Comparison of ENCODE assay signal across 1 cellular context in the genomic region with DNA sequence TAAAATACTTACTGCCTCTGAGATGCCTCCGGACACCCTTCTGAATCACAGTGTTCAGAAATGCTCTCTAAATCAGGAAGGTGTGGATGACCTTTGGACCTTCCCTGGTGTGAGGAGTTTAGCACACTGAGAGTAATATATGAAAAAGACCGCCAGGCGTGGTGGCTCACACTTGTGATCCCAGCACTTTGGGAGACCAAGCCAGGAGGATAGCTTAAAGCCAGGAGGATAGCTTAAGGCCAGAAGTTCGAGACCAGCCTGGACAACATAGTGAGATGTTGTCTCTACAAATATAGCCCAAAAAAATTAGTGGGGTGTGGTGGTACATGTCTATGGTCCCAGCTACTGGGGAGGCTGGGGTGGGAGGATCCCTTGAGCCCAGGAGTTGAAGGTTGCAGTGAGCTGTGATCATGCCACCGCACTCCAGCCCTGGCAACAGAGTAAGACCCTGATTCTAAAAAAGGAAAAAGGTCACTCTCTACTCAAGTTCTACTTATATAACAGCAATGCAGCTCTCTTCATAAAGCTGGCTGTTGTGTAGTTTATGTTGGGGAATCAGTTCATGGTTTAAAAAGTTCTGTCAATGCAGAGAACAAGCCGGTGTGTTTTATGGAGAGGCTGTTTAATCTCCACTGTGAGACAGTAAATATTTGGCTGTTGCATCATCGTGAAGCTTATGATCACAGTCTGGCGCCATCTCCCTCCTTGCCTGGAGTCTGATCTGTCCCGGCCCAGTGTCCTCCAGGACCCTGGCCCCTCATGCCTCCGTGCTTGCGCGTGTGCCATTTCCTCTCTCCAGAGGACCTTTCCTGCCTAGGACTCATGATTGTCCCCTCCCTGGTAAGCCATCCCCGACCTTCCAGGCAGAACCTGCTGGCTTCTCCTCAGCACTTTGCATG.
A peak's percentile ranks its signal among the peaks of the same experiment; 100 is the strongest.
TF ChIP-seq lines count a peak whose summit lies in the region.

No MANE protein-coding gene starts in this region.

TF ChIP-seq in HepG2, 621 proteins besides CTCF, POLR2A, EP300 and RAD21 (continued from another document and continues in another):
- TF ChIP-seq, protein P1, sequence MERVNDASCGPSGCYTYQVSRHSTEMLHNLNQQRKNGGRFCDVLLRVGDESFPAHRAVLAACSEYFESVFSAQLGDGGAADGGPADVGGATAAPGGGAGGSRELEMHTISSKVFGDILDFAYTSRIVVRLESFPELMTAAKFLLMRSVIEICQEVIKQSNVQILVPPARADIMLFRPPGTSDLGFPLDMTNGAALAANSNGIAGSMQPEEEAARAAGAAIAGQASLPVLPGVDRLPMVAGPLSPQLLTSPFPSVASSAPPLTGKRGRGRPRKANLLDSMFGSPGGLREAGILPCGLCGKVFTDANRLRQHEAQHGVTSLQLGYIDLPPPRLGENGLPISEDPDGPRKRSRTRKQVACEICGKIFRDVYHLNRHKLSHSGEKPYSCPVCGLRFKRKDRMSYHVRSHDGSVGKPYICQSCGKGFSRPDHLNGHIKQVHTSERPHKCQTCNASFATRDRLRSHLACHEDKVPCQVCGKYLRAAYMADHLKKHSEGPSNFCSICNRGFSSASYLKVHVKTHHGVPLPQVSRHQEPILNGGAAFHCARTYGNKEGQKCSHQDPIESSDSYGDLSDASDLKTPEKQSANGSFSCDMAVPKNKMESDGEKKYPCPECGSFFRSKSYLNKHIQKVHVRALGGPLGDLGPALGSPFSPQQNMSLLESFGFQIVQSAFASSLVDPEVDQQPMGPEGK (CRISPR knock-in tag; IDR thresholded peaks at IDR 0.05): peak; percentile 68
- TF ChIP-seq SP2 (CRISPR knock-in tag; IDR thresholded peaks at IDR 0.05) (no peak), YEATS2 (CRISPR knock-in tag; IDR thresholded peaks at IDR 0.05; ENCODE audit: borderline replicate concordance) (no peak; the same call in 1 of the 2 replicates), ZNF572 (CRISPR knock-in tag; IDR thresholded peaks at IDR 0.05) (no peak), ZSCAN20 (CRISPR knock-in tag; IDR thresholded peaks at IDR 0.05; ENCODE audit: borderline replicate concordance) (no peak), ATM (IDR thresholded peaks at IDR 0.05; ENCODE audit: borderline replicate concordance) (no peak), NFRKB (IDR thresholded peaks at IDR 0.05) (no peak), RXRB (CRISPR knock-in tag; IDR thresholded peaks at IDR 0.05; ENCODE audit: borderline replicate concordance) (peak; percentile 88), KMT2A (CRISPR knock-in tag; IDR thresholded peaks at IDR 0.05) (peak; percentile 61; the same call in 1 of the 2 replicates), HNF4G (IDR thresholded peaks at IDR 0.05; ENCODE audit: borderline replicate concordance, low read depth, low read length) (peak; percentile 82), HNF4G (CRISPR knock-in tag; IDR thresholded peaks at IDR 0.05; ENCODE audit: borderline replicate concordance, low read depth) (no peak; the same call in 1 of the 2 replicates), ZNF17 (CRISPR knock-in tag; IDR thresholded peaks at IDR 0.05) (no peak), FOXK1 (CRISPR knock-in tag; IDR thresholded peaks at IDR 0.05; ENCODE audit: borderline replicate concordance, low read depth) (peak; percentile 84; the same call in 1 of the 2 replicates), NAIF1 (CRISPR knock-in tag; IDR thresholded peaks at IDR 0.05; ENCODE audit: borderline replicate concordance) (no peak), IRF2 (CRISPR knock-in tag; IDR thresholded peaks at IDR 0.05) (peak; percentile 79; the same call in 1 of the 2 replicates), TBX3 (IDR thresholded peaks at IDR 0.05; ENCODE audit: borderline replicate concordance) (peak; percentile 81; the same call in 1 of the 2 replicates), GATAD2A (CRISPR knock-in tag; IDR thresholded peaks at IDR 0.05) (peak; percentile 93), EHMT2 (IDR thresholded peaks at IDR 0.05; ENCODE audit: borderline replicate concordance, low read depth, low read length) (peak; percentile 71; the same call in 1 of the 2 replicates), SSRP1 (CRISPR knock-in tag; IDR thresholded peaks at IDR 0.05) (0 out of 2 replicates have a peak, but pooled peaks have one; percentile 60), TRIM24 (CRISPR knock-in tag; IDR thresholded peaks at IDR 0.05) (no peak; the same call in 1 of the 2 replicates), CEBPG (CRISPR knock-in tag; IDR thresholded peaks at IDR 0.05) (peak; percentile 96), JDP2 (CRISPR knock-in tag; IDR thresholded peaks at IDR 0.05; ENCODE audit: borderline replicate concordance) (no peak), ZNF652 (CRISPR knock-in tag; IDR thresholded peaks at IDR 0.05; ENCODE audit: borderline replicate concordance, low read depth) (no peak), ARID2 (CRISPR knock-in tag; IDR thresholded peaks at IDR 0.05; ENCODE audit: borderline replicate concordance) (0 out of 2 replicates have a peak, but pooled peaks have one; percentile 68), EEA1 (CRISPR knock-in tag; IDR thresholded peaks at IDR 0.05; ENCODE audit: borderline replicate concordance) (no peak), TAF15 (IDR thresholded peaks at IDR 0.05; ENCODE audit: low read depth, low read length, poor library complexity, severe bottlenecking) (no peak), STAT5B (CRISPR knock-in tag; IDR thresholded peaks at IDR 0.05) (no peak), CENPX (CRISPR knock-in tag; IDR thresholded peaks at IDR 0.05) (no peak), RFX1 (IDR thresholded peaks at IDR 0.05) (no peak), HDAC1 (CRISPR knock-in tag; IDR thresholded peaks at IDR 0.05) (peak; percentile 91), ZNF549 (CRISPR knock-in tag; IDR thresholded peaks at IDR 0.05) (no peak), NFIB (CRISPR knock-in tag; IDR thresholded peaks at IDR 0.05; ENCODE audit: borderline replicate concordance) (no peak), RARA (CRISPR knock-in tag; IDR thresholded peaks at IDR 0.05) (peak; percentile 95), JARID2 (CRISPR knock-in tag; IDR thresholded peaks at IDR 0.05; ENCODE audit: insufficient replicate concordance) (no peak), KDM5B (CRISPR knock-in tag; IDR thresholded peaks at IDR 0.05; ENCODE audit: borderline replicate concordance) (peak; percentile 56; the same call in 1 of the 2 replicates), ZNF616 (CRISPR knock-in tag; IDR thresholded peaks at IDR 0.05; ENCODE audit: low read depth) (no peak), PAWR (CRISPR knock-in tag; IDR thresholded peaks at IDR 0.05; ENCODE audit: borderline replicate concordance) (no peak), MBNL3 (CRISPR knock-in tag; conservative IDR thresholded peaks at IDR 0.05) (no peak), SIX1 (CRISPR knock-in tag; IDR thresholded peaks at IDR 0.05; ENCODE audit: borderline replicate concordance) (peak; percentile 58; the same call in 1 of the 2 replicates), DMAP1 (CRISPR knock-in tag; IDR thresholded peaks at IDR 0.05) (peak; percentile 58), ZBTB42 (CRISPR knock-in tag; IDR thresholded peaks at IDR 0.05) (no peak)
- TF ChIP-seq, protein P2, sequence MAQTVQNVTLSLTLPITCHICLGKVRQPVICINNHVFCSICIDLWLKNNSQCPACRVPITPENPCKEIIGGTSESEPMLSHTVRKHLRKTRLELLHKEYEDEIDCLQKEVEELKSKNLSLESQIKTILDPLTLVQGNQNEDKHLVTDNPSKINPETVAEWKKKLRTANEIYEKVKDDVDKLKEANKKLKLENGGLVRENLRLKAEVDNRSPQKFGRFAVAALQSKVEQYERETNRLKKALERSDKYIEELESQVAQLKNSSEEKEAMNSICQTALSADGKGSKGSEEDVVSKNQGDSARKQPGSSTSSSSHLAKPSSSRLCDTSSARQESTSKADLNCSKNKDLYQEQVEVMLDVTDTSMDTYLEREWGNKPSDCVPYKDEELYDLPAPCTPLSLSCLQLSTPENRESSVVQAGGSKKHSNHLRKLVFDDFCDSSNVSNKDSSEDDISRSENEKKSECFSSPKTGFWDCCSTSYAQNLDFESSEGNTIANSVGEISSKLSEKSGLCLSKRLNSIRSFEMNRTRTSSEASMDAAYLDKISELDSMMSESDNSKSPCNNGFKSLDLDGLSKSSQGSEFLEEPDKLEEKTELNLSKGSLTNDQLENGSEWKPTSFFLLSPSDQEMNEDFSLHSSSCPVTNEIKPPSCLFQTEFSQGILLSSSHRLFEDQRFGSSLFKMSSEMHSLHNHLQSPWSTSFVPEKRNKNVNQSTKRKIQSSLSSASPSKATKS (CRISPR knock-in tag; IDR thresholded peaks at IDR 0.05): no peak
- TF ChIP-seq, protein P3, sequence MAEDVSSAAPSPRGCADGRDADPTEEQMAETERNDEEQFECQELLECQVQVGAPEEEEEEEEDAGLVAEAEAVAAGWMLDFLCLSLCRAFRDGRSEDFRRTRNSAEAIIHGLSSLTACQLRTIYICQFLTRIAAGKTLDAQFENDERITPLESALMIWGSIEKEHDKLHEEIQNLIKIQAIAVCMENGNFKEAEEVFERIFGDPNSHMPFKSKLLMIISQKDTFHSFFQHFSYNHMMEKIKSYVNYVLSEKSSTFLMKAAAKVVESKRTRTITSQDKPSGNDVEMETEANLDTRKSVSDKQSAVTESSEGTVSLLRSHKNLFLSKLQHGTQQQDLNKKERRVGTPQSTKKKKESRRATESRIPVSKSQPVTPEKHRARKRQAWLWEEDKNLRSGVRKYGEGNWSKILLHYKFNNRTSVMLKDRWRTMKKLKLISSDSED (CRISPR knock-in tag; IDR thresholded peaks at IDR 0.05): no peak
- TF ChIP-seq, protein P4, sequence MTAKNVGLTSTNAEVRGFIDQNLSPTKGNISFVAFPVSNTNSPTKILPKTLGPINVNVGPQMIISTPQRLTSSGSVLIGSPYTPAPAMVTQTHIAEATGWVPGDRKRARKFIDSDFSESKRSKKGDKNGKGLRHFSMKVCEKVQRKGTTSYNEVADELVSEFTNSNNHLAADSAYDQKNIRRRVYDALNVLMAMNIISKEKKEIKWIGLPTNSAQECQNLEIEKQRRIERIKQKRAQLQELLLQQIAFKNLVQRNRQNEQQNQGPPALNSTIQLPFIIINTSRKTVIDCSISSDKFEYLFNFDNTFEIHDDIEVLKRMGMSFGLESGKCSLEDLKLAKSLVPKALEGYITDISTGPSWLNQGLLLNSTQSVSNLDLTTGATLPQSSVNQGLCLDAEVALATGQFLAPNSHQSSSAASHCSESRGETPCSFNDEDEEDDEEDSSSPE (CRISPR knock-in tag; IDR thresholded peaks at IDR 0.05): peak; percentile 50; the same call in 1 of the 2 replicates
- TF ChIP-seq, protein P5, sequence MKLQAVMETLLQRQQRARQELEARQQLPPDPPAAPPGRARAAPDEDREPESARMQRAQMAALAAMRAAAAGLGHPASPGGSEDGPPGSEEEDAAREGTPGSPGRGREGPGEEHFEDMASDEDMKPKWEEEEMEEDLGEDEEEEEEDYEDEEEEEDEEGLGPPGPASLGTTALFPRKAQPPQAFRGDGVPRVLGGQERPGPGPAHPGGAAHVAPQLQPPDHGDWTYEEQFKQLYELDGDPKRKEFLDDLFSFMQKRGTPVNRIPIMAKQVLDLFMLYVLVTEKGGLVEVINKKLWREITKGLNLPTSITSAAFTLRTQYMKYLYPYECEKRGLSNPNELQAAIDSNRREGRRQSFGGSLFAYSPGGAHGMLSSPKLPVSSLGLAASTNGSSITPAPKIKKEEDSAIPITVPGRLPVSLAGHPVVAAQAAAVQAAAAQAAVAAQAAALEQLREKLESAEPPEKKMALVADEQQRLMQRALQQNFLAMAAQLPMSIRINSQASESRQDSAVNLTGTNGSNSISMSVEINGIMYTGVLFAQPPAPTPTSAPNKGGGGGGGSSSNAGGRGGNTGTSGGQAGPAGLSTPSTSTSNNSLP (IDR thresholded peaks at IDR 0.05; ENCODE audit: low read depth, low read length): peak; percentile 96
- TF ChIP-seq, protein P6, sequence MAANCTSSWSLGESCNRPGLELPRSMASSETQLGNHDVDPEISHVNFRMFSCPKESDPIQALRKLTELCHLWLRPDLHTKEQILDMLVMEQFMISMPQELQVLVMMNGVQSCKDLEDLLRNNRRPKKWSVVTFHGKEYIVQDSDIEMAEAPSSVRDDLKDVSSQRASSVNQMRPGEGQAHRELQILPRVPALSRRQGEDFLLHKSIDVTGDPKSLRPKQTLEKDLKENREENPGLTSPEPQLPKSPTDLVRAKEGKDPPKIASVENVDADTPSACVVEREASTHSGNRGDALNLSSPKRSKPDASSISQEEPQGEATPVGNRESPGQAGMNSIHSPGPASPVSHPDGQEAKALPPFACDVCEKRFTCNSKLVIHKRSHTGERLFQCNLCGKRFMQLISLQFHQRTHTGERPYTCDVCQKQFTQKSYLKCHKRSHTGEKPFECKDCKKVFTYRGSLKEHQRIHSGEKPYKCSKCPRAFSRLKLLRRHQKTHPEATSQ (CRISPR knock-in tag; IDR thresholded peaks at IDR 0.05; ENCODE audit: borderline replicate concordance): peak; percentile 33; the same call in 1 of the 2 replicates
- TF ChIP-seq, protein P7, sequence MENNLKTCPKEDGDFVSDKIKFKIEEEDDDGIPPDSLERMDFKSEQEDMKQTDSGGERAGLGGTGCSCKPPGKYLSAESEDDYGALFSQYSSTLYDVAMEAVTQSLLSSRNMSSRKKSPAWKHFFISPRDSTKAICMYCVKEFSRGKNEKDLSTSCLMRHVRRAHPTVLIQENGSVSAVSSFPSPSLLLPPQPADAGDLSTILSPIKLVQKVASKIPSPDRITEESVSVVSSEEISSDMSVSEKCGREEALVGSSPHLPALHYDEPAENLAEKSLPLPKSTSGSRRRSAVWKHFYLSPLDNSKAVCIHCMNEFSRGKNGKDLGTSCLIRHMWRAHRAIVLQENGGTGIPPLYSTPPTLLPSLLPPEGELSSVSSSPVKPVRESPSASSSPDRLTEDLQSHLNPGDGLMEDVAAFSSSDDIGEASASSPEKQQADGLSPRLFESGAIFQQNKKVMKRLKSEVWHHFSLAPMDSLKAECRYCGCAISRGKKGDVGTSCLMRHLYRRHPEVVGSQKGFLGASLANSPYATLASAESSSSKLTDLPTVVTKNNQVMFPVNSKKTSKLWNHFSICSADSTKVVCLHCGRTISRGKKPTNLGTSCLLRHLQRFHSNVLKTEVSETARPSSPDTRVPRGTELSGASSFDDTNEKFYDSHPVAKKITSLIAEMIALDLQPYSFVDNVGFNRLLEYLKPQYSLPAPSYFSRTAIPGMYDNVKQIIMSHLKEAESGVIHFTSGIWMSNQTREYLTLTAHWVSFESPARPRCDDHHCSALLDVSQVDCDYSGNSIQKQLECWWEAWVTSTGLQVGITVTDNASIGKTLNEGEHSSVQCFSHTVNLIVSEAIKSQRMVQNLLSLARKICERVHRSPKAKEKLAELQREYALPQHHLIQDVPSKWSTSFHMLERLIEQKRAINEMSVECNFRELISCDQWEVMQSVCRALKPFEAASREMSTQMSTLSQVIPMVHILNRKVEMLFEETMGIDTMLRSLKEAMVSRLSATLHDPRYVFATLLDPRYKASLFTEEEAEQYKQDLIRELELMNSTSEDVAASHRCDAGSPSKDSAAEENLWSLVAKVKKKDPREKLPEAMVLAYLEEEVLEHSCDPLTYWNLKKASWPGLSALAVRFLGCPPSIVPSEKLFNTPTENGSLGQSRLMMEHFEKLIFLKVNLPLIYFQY (CRISPR knock-in tag; IDR thresholded peaks at IDR 0.05; ENCODE audit: borderline replicate concordance): peak; percentile 89; the same call in 1 of the 2 replicates
- TF ChIP-seq, protein P8, sequence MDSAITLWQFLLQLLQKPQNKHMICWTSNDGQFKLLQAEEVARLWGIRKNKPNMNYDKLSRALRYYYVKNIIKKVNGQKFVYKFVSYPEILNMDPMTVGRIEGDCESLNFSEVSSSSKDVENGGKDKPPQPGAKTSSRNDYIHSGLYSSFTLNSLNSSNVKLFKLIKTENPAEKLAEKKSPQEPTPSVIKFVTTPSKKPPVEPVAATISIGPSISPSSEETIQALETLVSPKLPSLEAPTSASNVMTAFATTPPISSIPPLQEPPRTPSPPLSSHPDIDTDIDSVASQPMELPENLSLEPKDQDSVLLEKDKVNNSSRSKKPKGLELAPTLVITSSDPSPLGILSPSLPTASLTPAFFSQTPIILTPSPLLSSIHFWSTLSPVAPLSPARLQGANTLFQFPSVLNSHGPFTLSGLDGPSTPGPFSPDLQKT (CRISPR knock-in tag; IDR thresholded peaks at IDR 0.05; ENCODE audit: borderline replicate concordance): no peak
